Comparison of ENCODE assay signal across 16 cellular contexts in the genomic region with DNA sequence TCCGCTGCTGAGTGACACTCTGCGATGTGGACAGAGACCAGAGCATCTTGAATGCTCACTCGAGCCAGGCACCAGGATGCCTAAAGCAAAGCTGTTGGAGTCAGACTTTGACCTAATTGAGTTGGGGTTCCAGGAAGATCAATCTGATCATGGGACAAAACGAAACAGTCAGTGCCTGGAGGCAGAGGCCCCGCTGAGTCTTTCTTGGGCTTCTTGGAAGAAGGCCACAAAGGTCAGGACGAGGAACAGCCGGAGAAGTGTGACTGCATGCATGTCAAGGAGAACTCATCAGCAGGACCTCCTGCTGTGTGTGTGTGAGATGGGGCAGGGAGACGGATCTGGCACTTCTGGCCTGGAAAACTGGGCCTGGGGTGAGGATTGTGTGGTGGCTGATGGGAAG.
DNase-seq lines count a peak whose midpoint lies in the region; ATAC-seq lines count a peak whose summit lies in the region.
"Had no signal": no experiment of that assay in that cellular context is flagged by ENCODE, and none has a peak within 500 bp of the region (broad histone marks: within the 10 kb centered on the region; RNA-seq: fewer than 3 reads in every experiment).

No MANE protein-coding gene starts in this region.

- H2AFZ ChIP-seq in mesenchymal stem cell (ENCODE audit: low read depth, low read length) = no peak overlapping the region

- no peak overlapping the region for H4K8ac ChIP-seq in mesenchymal stem cell (ENCODE audit: low read length)

- H3K4ac ChIP-seq in mesenchymal stem cell (ENCODE audit: low read depth in 1 of 2, low read length in 2 of 2) = no peak overlapping the region

- no peak overlapping the region for H3K4me2 ChIP-seq in mesenchymal stem cell (ENCODE audit: low read length, poor library complexity, severe bottlenecking)
- H3K4me2 ChIP-seq: BLaER1 had no signal

- intact Hi-C loops in posterior vena cava (cut with DNase I) = no loop called here

- H3K9ac ChIP-seq in mesenchymal stem cell (ENCODE audit: low read length) = no peak overlapping the region
- H3K9ac ChIP-seq: BLaER1 had no signal

- H3K4me3 ChIP-seq in mesenchymal stem cell (ENCODE audit: insufficient read depth in 1 of 2, low read depth in 1 of 2, low read length in 2 of 2) = no peak overlapping the region
- H3K4me3 ChIP-seq: BLaER1 had no signal

- no peak overlapping the region for H2BK5ac ChIP-seq in mesenchymal stem cell (ENCODE audit: low read depth, low read length, poor library complexity, severe bottlenecking)

- no peak overlapping the region for H3K27ac ChIP-seq in mesenchymal stem cell (ENCODE audit: low read length, poor library complexity, severe bottlenecking)
- H3K27ac ChIP-seq: BLaER1, HL-60 had no signal

- in situ Hi-C loops in SK-MEL-5 (cut with HindIII; ENCODE audit: low pct_unique_long_range_greater_than_20kb, low sequenced_read_pairs) = no loop called here

- no peak overlapping the region for H3K23ac ChIP-seq in mesenchymal stem cell (ENCODE audit: low read length in 2 of 2)

- ATAC-seq in GM21515 (IDR thresholded peaks at IDR 0.05; ENCODE audit: unreplicated experiment) = no peak
- no peak for ATAC-seq in GM19324 (IDR thresholded peaks at IDR 0.05; ENCODE audit: low FRiP score, unreplicated experiment)

- H4K91ac ChIP-seq in mesenchymal stem cell (ENCODE audit: low read length) = no peak overlapping the region

- peak overlapping the region in 1 of 2 experiments; percentile 1 for H3K14ac ChIP-seq in mesenchymal stem cell (ENCODE audit: low read length in 2 of 2)

- DNase-seq in ELF-1 (ENCODE audit: low read depth, low spot score) = peak; percentile 82
- peak; percentile 9 for DNase-seq in SK-MEL-5 (ENCODE audit: low read depth, low spot score)
- DNase-seq in mesenchymal stem cell = peak; percentile 47
- peak; percentile 55 for DNase-seq in posterior vena cava (ENCODE audit: low spot score)
- no peak for DNase-seq in activated naive CD4-positive, alpha-beta T cell (lab: John Stamatoyannopoulos, UW)
- no peak for DNase-seq in NCI-H187 (lab: John Stamatoyannopoulos, UW)
- DNase-seq: 8988T; CD4-positive, alpha-beta memory T cell; DMS153; DMS79; GF-D8; HCEC 1CT had no signal

- WGBS in mesenchymal stem cell = 49% methylated on average over 8 of the region's 8 CpGs

- peaks cover 3% of the 10 kb centered on the region for H3K9me3 ChIP-seq in mesenchymal stem cell (ENCODE audit: control insufficient read depth, low read length)

- H3K27me3 ChIP-seq in mesenchymal stem cell (ENCODE audit: control insufficient read depth in 1 of 2, insufficient read depth in 1 of 2, low read length in 2 of 2) = peaks cover 4 to 71% of the 10 kb centered on the region in 2 experiments

- no peak overlapping the region for H2AK5ac ChIP-seq in mesenchymal stem cell (ENCODE audit: low read length, severe bottlenecking)

- H3K4me1 ChIP-seq in mesenchymal stem cell (ENCODE audit: control insufficient read depth, insufficient read depth, low read depth, low read length) = peaks cover 4% of the 10 kb centered on the region

- H3K36me3 ChIP-seq in mesenchymal stem cell (ENCODE audit: control insufficient read depth in 1 of 2, insufficient read depth in 2 of 2, low read depth in 1 of 2, low read length in 2 of 2) = no peaks in the 10 kb centered on the region
- H3K36me3 ChIP-seq: BLaER1 had no signal

- no peaks in the 10 kb centered on the region for H3K79me1 ChIP-seq in mesenchymal stem cell (replicated peaks; ENCODE audit: low read length, poor library complexity, severe bottlenecking)

- H3K18ac ChIP-seq in mesenchymal stem cell (ENCODE audit: low read depth in 1 of 2, low read length in 2 of 2) = no peak overlapping the region

- H2BK120ac ChIP-seq in mesenchymal stem cell (ENCODE audit: low read depth, low read length) = no peak overlapping the region

- H2BK12ac ChIP-seq in mesenchymal stem cell (ENCODE audit: low read length in 2 of 2) = no peak overlapping the region

- H2BK15ac ChIP-seq in mesenchymal stem cell (ENCODE audit: low read depth, poor library complexity, severe bottlenecking) = no peak overlapping the region

Comparison
In these comparisons a context has a peak if more than half of its experiments do, and no peak if none do; other contexts are left out.
1. DNase-seq: peak in ELF-1 (single experiment), SK-MEL-5 (single experiment), mesenchymal stem cell (single experiment) and posterior vena cava (single experiment); none in activated naive CD4-positive, alpha-beta T cell (0 of 4) and NCI-H187 (0 of 2).